In the genomic region with DNA sequence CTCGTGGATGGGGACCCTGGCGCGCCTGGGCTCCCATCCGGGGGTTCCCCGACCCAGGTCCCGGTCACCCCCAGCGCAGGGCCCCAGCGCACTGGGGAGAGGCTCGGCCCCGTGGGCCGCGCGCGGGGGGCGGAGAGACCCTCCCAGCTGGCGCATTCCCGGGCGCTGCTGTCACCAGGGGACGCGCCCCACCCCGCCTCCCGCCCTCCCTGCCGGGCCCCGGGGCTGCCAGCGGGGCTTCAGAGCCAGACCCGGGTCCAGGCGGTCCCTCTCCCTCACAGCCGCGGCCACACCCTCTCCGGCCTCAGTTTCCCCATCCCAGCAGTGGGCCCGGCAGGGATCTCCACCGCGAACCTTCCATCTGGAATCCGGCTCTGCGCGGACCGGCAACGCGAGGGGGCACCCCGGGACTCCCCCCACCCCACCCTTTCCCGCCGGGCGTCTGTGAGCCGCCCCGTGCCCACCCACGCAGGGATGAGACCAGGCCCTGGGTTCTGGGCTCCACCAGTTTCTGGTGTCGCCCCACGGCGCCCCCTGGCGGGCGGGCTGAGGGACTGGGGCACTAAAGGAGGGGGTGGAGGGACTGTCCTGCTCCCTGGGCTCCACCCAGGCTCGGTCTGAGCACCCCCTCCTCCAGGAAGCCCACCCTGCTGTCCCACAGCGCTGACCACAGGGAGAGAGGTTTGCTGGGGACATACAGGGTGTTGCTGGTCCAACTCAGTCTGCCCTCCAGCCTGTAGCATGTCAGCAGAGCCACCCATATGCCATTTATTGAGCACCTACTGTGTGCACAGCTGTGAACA, we compare ENCODE assay signal across 8 cellular contexts. TPM values are rescaled to one million over a fixed set of nuclear protein-coding genes. Genes with fewer than 3 reads are reported as not detected.
DNase-seq lines count a peak whose midpoint lies in the region; ATAC-seq and TF ChIP-seq lines count a peak whose summit lies in the region.

No MANE protein-coding gene starts in this region.

- no peaks in the 10 kb centered on the region for H3K9me3 ChIP-seq in ES-I3 (ENCODE audit: control insufficient read depth, insufficient read depth, low read length)
- H3K9me3 ChIP-seq in fibroblast of lung (ENCODE audit: control insufficient read depth, insufficient read depth, low read depth, low read length) = no peaks in the 10 kb centered on the region
- no peaks in the 10 kb centered on the region for H3K9me3 ChIP-seq in parathyroid adenoma (ENCODE audit: control insufficient read depth, low read length)
- no peaks in the 10 kb centered on the region for H3K9me3 ChIP-seq in aorta (ENCODE audit: control insufficient read depth, low read length)

- ATAC-seq in aorta (ENCODE audit: low FRiP score) (peak; percentile 37), HG03097 (IDR thresholded peaks at IDR 0.05; ENCODE audit: low FRiP score, unreplicated experiment) (no peak)

- 5 to 6% methylated on average over 38 to 53 of the region's 53 CpGs for WGBS in aorta, 2 donors

- H3K27ac ChIP-seq in fibroblast of lung (ENCODE audit: insufficient read depth, low read length) = no peak overlapping the region
- no peak overlapping the region for H3K27ac ChIP-seq in parathyroid adenoma
- peak overlapping the region in 1 of 2 donors; percentile 31 for H3K27ac ChIP-seq in aorta (ENCODE audit: low read depth in 1 of 2, low read length in 2 of 2)

- peak overlapping the region; percentile 51 for H3K4me2 ChIP-seq in fibroblast of lung (ENCODE audit: extremely low read depth, insufficient read depth, low read length)
- peak overlapping the region; percentile 55 for H3K4me2 ChIP-seq in parathyroid adenoma (ENCODE audit: low read length)

- H4K20me1 ChIP-seq in fibroblast of lung (ENCODE audit: control insufficient read depth, extremely low read depth, insufficient read depth, low read length) = no peaks in the 10 kb centered on the region

- H3K9ac ChIP-seq in ES-I3 (ENCODE audit: low read depth, low read length) (peak overlapping the region; percentile 24; the same call in 1 of the 2 replicates), fibroblast of lung (ENCODE audit: insufficient read depth, low read length) (peak overlapping the region; percentile 66), parathyroid adenoma (no peak overlapping the region)

- intact Hi-C loops in aorta (cut with DNase I) = no loop called here

- H3K4me1 ChIP-seq in ES-I3 (ENCODE audit: insufficient read depth, low read length) = no peaks in the 10 kb centered on the region
- H3K4me1 ChIP-seq in fibroblast of lung (ENCODE audit: control insufficient read depth, extremely low read depth, insufficient read depth, low read length) = no peaks in the 10 kb centered on the region
- no peaks in the 10 kb centered on the region for H3K4me1 ChIP-seq in parathyroid adenoma
- no peaks in the 10 kb centered on the region for H3K4me1 ChIP-seq in aorta (ENCODE audit: control insufficient read depth in 1 of 2, insufficient read depth in 2 of 2, low read length in 2 of 2)

- H2AFZ ChIP-seq in fibroblast of lung (ENCODE audit: low read length) (no peak overlapping the region), parathyroid adenoma (peak overlapping the region; percentile 68)

- H3K4me3 ChIP-seq in fibroblast of lung (replicated peaks in 1 of 4; ENCODE audit: control extremely low read depth in 1 of 4, insufficient read depth in 1 of 4, low read depth in 3 of 4, low read length in 4 of 4) (peak overlapping the region in 3 of 4 experiments; percentile 12 to 67 (median 58)), parathyroid adenoma (ENCODE audit: low read depth, low read length) (peak overlapping the region; percentile 60), aorta (ENCODE audit: low read length in 2 of 2) (peak overlapping the region; percentile 42 to 64)

- H3K27me3 ChIP-seq in fibroblast of lung (ENCODE audit: control insufficient read depth, insufficient read depth, low read length) = peaks cover 3% of the 10 kb centered on the region
- H3K27me3 ChIP-seq in parathyroid adenoma (ENCODE audit: control insufficient read depth, insufficient read depth, low read length) = no peaks in the 10 kb centered on the region
- no peaks in the 10 kb centered on the region for H3K27me3 ChIP-seq in aorta (ENCODE audit: control insufficient read depth in 1 of 2, insufficient read depth in 2 of 2, low read length in 1 of 2)

- no peaks in the 10 kb centered on the region for H3K36me3 ChIP-seq in ES-I3 (ENCODE audit: insufficient read depth, low read length)
- no peaks in the 10 kb centered on the region for H3K36me3 ChIP-seq in fibroblast of lung (ENCODE audit: control insufficient read depth, insufficient read depth, low read length)
- no peaks in the 10 kb centered on the region for H3K36me3 ChIP-seq in parathyroid adenoma (ENCODE audit: control insufficient read depth, insufficient read depth, low read length)
- H3K36me3 ChIP-seq in aorta (ENCODE audit: control insufficient read depth in 1 of 2, insufficient read depth in 2 of 2, low read length in 1 of 2) = no peaks in the 10 kb centered on the region

- DNase-seq in NCI-H69 (lab: John Stamatoyannopoulos, UW) = peak; percentile 63
- peak; percentile 44 for DNase-seq in activated T-cell treated with anti-CD3 and anti-CD28 coated beads for 24 hours (ENCODE audit: low read depth)
- peak; percentile 29 to 42 for DNase-seq in fibroblast of lung (ENCODE audit: low read depth in 2 of 2)
- DNase-seq in aorta = no peak
- DNase-seq in globus pallidus (ENCODE audit: low spot score) = no peak

- TF ChIP-seq CTCF in fibroblast of lung (conservative IDR thresholded peaks at IDR 0.05 in 1 of 2, IDR thresholded peaks at IDR 0.05 in 1 of 2; ENCODE audit: low read depth in 1 of 2, low read length in 2 of 2) (peak; percentile 47 to 50), parathyroid adenoma (IDR thresholded peaks at IDR 0.05) (peak; percentile 59)

- H3K79me2 ChIP-seq in fibroblast of lung (ENCODE audit: control insufficient read depth, insufficient read depth, low read length) = no peaks in the 10 kb centered on the region
- no peaks in the 10 kb centered on the region for H3K79me2 ChIP-seq in parathyroid adenoma

RNA-seq across cellular contexts. Expression of a gene that starts 0.9 kb away (rescaled TPM):
- 1.5 and 3.1 TPM in 2 replicates for total RNA-seq in fibroblast of lung
- 4.3 and 4.7 TPM in 2 replicates for polyA plus RNA-seq in fibroblast of lung
- 7.6 and 8.4 TPM in 2 replicates for polyA plus RNA-seq in fibroblast of lung (2012)
- 4.3 and 4.8 TPM in 2 replicates for polyA minus RNA-seq in fibroblast of lung (ENCODE audit: low replicate concordance)
- total RNA-seq in aorta = 10 to 100 TPM in 1 of 2 donors, 1 to 10 TPM in 1; 6.2 to 18.2 TPM
- 1 to 10 TPM; 3.1 to 6.1 TPM for polyA plus RNA-seq in aorta

RNA-seq across cellular contexts. Expression of a gene that starts 10.2 kb away (rescaled TPM):
- total RNA-seq in fibroblast of lung (not detected in 2 replicates), aorta (not detected)
- polyA plus RNA-seq in fibroblast of lung (not detected in 2 replicates), aorta (under 1 TPM in 1 of 2 donors, not detected in 1; 0.15 TPM)
- polyA plus RNA-seq in fibroblast of lung (2012) = not detected in 2 replicates
- polyA minus RNA-seq in fibroblast of lung (ENCODE audit: low replicate concordance) = not detected in 2 replicates

RNA-seq across cellular contexts. Expression of a gene that starts 22.7 kb away (rescaled TPM):
- total RNA-seq in fibroblast of lung (0.99 and 1.3 TPM in 2 replicates), aorta (1 to 10 TPM in 1 of 2 donors, under 1 TPM in 1; 0.71 to 1.6 TPM)
- polyA plus RNA-seq in fibroblast of lung (0.47 and 0.55 TPM in 2 replicates), aorta (10 to 100 TPM in 1 of 2 donors, 1 to 10 TPM in 1; 2.2 to 16.5 TPM)
- 1.2 and 1.4 TPM in 2 replicates for polyA plus RNA-seq in fibroblast of lung (2012)
- polyA minus RNA-seq in fibroblast of lung (ENCODE audit: low replicate concordance) = 0.41 and 9.5 TPM in 2 replicates

RNA-seq across cellular contexts. Expression of a gene that starts 23.5 kb away (rescaled TPM):
- total RNA-seq in fibroblast of lung = 1.5 and 3.5 TPM in 2 replicates
- 0.26 and 0.28 TPM in 2 replicates for polyA plus RNA-seq in fibroblast of lung
- 0.35 and 0.38 TPM in 2 replicates for polyA plus RNA-seq in fibroblast of lung (2012)
- polyA minus RNA-seq in fibroblast of lung (ENCODE audit: low replicate concordance) = 0.67 TPM in 1 of 2 replicates, not detected in the other
- 1 to 10 TPM in 1 of 2 donors, not detected in 1; 3.1 TPM for total RNA-seq in aorta
- polyA plus RNA-seq in aorta = 1 to 10 TPM in 1 of 2 donors, under 1 TPM in 1; 0.75 to 6.0 TPM

RNA-seq across cellular contexts. Expression of a gene that starts 34.7 kb away (rescaled TPM):
- total RNA-seq in fibroblast of lung (21.8 and 24.8 TPM in 2 replicates), aorta (10 to 100 TPM; 19.7 to 26.0 TPM)
- polyA plus RNA-seq in fibroblast of lung (11.2 and 12.0 TPM in 2 replicates), aorta (10 to 100 TPM; 19.0 to 33.5 TPM)
- 18.2 and 25.0 TPM in 2 replicates for polyA plus RNA-seq in fibroblast of lung (2012)
- 13.4 and 27.6 TPM in 2 replicates for polyA minus RNA-seq in fibroblast of lung (ENCODE audit: low replicate concordance)

Comparison
In these comparisons a context has a peak if more than half of its experiments do, and no peak if none do; other contexts are left out.
1. DNase-seq: peak in NCI-H69 (single experiment), activated T-cell treated with anti-CD3 and anti-CD28 coated beads for 24 hours (single experiment) and fibroblast of lung (2 of 2); none in aorta (0 of 2) and globus pallidus (single experiment).
2. Peak in every context shown above with its lines, with median percentiles within 50 percentile points of each other: H3K4me3 ChIP-seq.